Comparison of ENCODE assay signal across 1 cellular context in genomic region chr2:63588385-63589147, GRCh38.
TF ChIP-seq lines count a peak whose summit lies in the region.

MDH1 (plus strand) TSS chr2:63588963; CDS start chr2:63589044, 81 bp downstream.
WDPCP (minus strand) TSS chr2:63588477; CDS start chr2:63588271, 206 bp downstream.

TF ChIP-seq in HEK293, 187 proteins besides CTCF, POLR2A, EP300 and RAD21 (continued from another document and continues in another):
- peak; percentile 35; the same call in 1 of the 2 replicates for TF ChIP-seq ZBTB10 (tag by site-specific recombination; IDR thresholded peaks at IDR 0.05)
- peak; percentile 70 for TF ChIP-seq ZNF518A (tag by site-specific recombination; conservative IDR thresholded peaks at IDR 0.05; ENCODE audit: low read depth)
- no peak for TF ChIP-seq OSR2 (tag by site-specific recombination; IDR thresholded peaks at IDR 0.05)
- no peak for TF ChIP-seq ZNF37A (tag by site-specific recombination; IDR thresholded peaks at IDR 0.05)
- no peak for TF ChIP-seq ZSCAN16 (tag by site-specific recombination; IDR thresholded peaks at IDR 0.05)
- no peak for TF ChIP-seq ZNF133 (tag by site-specific recombination; IDR thresholded peaks at IDR 0.05)
- TF ChIP-seq ZBTB20 (tag by site-specific recombination; IDR thresholded peaks at IDR 0.05), result peak; percentile 84
- TF ChIP-seq ZNF513 (tag by site-specific recombination; IDR thresholded peaks at IDR 0.05), result no peak
- peak; percentile 98 for TF ChIP-seq ZBTB11 (tag by site-specific recombination; conservative IDR thresholded peaks at IDR 0.05; ENCODE audit: low read depth)
- no peak for TF ChIP-seq ZNF621 (tag by site-specific recombination; IDR thresholded peaks at IDR 0.05)
- no peak for TF ChIP-seq ZNF792 (tag by site-specific recombination; IDR thresholded peaks at IDR 0.05)
- TF ChIP-seq ZFHX2 (tag by site-specific recombination; conservative IDR thresholded peaks at IDR 0.05), result peak; percentile 77
- peak; percentile 80 for TF ChIP-seq ZNF398 (tag by site-specific recombination; IDR thresholded peaks at IDR 0.05)
- TF ChIP-seq EGR2 (tag by site-specific recombination; IDR thresholded peaks at IDR 0.05; ENCODE audit: low read depth), result peak; percentile 58
- TF ChIP-seq ZNF514 (tag by site-specific recombination; IDR thresholded peaks at IDR 0.05), result no peak
- TF ChIP-seq TCF7L2 (IDR thresholded peaks at IDR 0.05; ENCODE audit: borderline replicate concordance, low read depth, low read length), result no peak
- TF ChIP-seq ZNF324 (tag by site-specific recombination; IDR thresholded peaks at IDR 0.05), result peak; percentile 69; the same call in 1 of the 2 replicates
- TF ChIP-seq ZNF223 (tag by site-specific recombination; IDR thresholded peaks at IDR 0.05), result no peak
- TF ChIP-seq ZNF626 (tag by site-specific recombination; IDR thresholded peaks at IDR 0.05), result no peak
- peak; percentile 58 for TF ChIP-seq ZBTB26 (tag by site-specific recombination; optimal IDR thresholded peaks at IDR 0.05)
- TF ChIP-seq ZNF311 (tag by site-specific recombination; IDR thresholded peaks at IDR 0.05; ENCODE audit: borderline replicate concordance), result no peak
- no peak for TF ChIP-seq ZNF677 (tag by site-specific recombination; IDR thresholded peaks at IDR 0.05)
- TF ChIP-seq WT1 (tag by site-specific recombination; IDR thresholded peaks at IDR 0.05), result peak; percentile 39; the same call in 1 of the 2 replicates
- TF ChIP-seq ZNF19 (tag by site-specific recombination; IDR thresholded peaks at IDR 0.05; ENCODE audit: low read depth), result no peak
- no peak for TF ChIP-seq ZNF624 (tag by site-specific recombination; IDR thresholded peaks at IDR 0.05)
- TF ChIP-seq ZNF610 (tag by site-specific recombination; IDR thresholded peaks at IDR 0.05; ENCODE audit: borderline replicate concordance), result peak; percentile 49; the same call in 1 of the 2 replicates
- TF ChIP-seq ZNF692 (tag by site-specific recombination; IDR thresholded peaks at IDR 0.05), result peak; percentile 59
- TF ChIP-seq PRDM6 (tag by site-specific recombination; IDR thresholded peaks at IDR 0.05), result no peak
- TF ChIP-seq SP7 (tag by site-specific recombination; IDR thresholded peaks at IDR 0.05), result peak; percentile 86
- TF ChIP-seq ZNF140 (tag by site-specific recombination; IDR thresholded peaks at IDR 0.05), result no peak
- no peak for TF ChIP-seq HOXA7 (CRISPR knock-in tag; IDR thresholded peaks at IDR 0.05; ENCODE audit: borderline replicate concordance)
- no peak for TF ChIP-seq ZNF670 (tag by site-specific recombination; IDR thresholded peaks at IDR 0.05; ENCODE audit: low read depth)
- TF ChIP-seq MEIS1 (CRISPR knock-in tag; IDR thresholded peaks at IDR 0.05; ENCODE audit: borderline replicate concordance), result no peak
- TF ChIP-seq ZBTB1 (tag by site-specific recombination; IDR thresholded peaks at IDR 0.05), result no peak
- TF ChIP-seq ZNF350 (tag by site-specific recombination; IDR thresholded peaks at IDR 0.05), result no peak
- no peak for TF ChIP-seq ZNF645 (tag by site-specific recombination; IDR thresholded peaks at IDR 0.05)
- TF ChIP-seq REPIN1 (tag by site-specific recombination; IDR thresholded peaks at IDR 0.05; ENCODE audit: low read depth), result no peak
